ENCODE assay signal across 21 cellular contexts in genomic region chr9:134359493-134360179, GRCh38. TPM values are rescaled to one million over a fixed set of nuclear protein-coding genes. Genes with fewer than 3 reads are reported as not detected.
DNase-seq lines count a peak whose midpoint lies in the region; ATAC-seq and TF ChIP-seq lines count a peak whose summit lies in the region.
"Had no signal": no experiment of that assay in that cellular context is flagged by ENCODE, and none has a peak within 500 bp of the region (broad histone marks: within the 10 kb centered on the region; RNA-seq: fewer than 3 reads in every experiment).

No MANE protein-coding gene starts in this region.

- no peaks in the 10 kb centered on the region for H3K36me3 ChIP-seq in right lobe of liver
- H3K36me3 ChIP-seq in tibial nerve = no peaks in the 10 kb centered on the region
- H3K36me3 ChIP-seq: MG63, thyroid gland had no signal

- no peaks in the 10 kb centered on the region for H3K9me3 ChIP-seq in right lobe of liver
- H3K9me3 ChIP-seq in tibial nerve = no peaks in the 10 kb centered on the region
- H3K9me3 ChIP-seq: MG63, thyroid gland had no signal

- no peak overlapping the region for H3K4me3 Mint-ChIP-seq in WTC11
- H3K4me3 Mint-ChIP-seq: activated CD4-positive, alpha-beta T cell treated with anti-CD3 and anti-CD28 coated beads, Interleukin-2, amount 10 ng/mL, durations not matched to agents 7 days and 5 days; T-cell had no signal

- DNase-seq in HT-29 (ENCODE audit: low spot score) (peak; percentile 47), WTC11 (ENCODE audit: low spot score) (no peak), right lobe of liver (no peak), tibial nerve (ENCODE audit: low spot score in 2 of 2) (no peak), occipital lobe (lab: John Stamatoyannopoulos, UW) (no peak)
- DNase-seq: activated CD4-positive, alpha-beta T cell treated with anti-CD3 and anti-CD28 coated beads, Interleukin-2, amount 10 ng/mL, durations not matched to agents 7 days and 5 days; activated CD8-positive, alpha-beta memory T cell treated with anti-CD3 and anti-CD28 coated beads, Interleukin-2, amount 50 U/mL, for 48 hours; activated gamma-delta T cell; dermis blood vessel endothelial cell; IMR-90; mammary epithelial cell; MG63; NCI-H146; NCI-H526 treated with DMSO at 0.1 percent for 48 hours; SHP77 treated with DMSO at 0.1 percent for 48 hours; T-cell; thyroid gland had no signal

- H3K4me1 Mint-ChIP-seq in WTC11 = peaks cover 3% of the 10 kb centered on the region; the same call in 1 of the 2 replicates
- H3K4me1 Mint-ChIP-seq: activated CD4-positive, alpha-beta T cell treated with anti-CD3 and anti-CD28 coated beads, Interleukin-2, amount 10 ng/mL, durations not matched to agents 7 days and 5 days; T-cell had no signal

- no peak overlapping the region for H3K27ac Mint-ChIP-seq in WTC11
- H3K27ac Mint-ChIP-seq: activated CD4-positive, alpha-beta T cell treated with anti-CD3 and anti-CD28 coated beads, Interleukin-2, amount 10 ng/mL, durations not matched to agents 7 days and 5 days; T-cell had no signal

- H3K27me3 Mint-ChIP-seq in WTC11 (ENCODE audit: low read depth) = no peaks in the 10 kb centered on the region
- H3K27me3 Mint-ChIP-seq: activated CD4-positive, alpha-beta T cell treated with anti-CD3 and anti-CD28 coated beads, Interleukin-2, amount 10 ng/mL, durations not matched to agents 7 days and 5 days; T-cell had no signal

- CTCF ChIA-PET in WTC11 (lab: Charles Lee) = no interaction called here

- H3K27me3 ChIP-seq in right lobe of liver = no peaks in the 10 kb centered on the region
- no peaks in the 10 kb centered on the region for H3K27me3 ChIP-seq in tibial nerve
- H3K27me3 ChIP-seq: hepatocyte, MG63, thyroid gland had no signal

- no peak for TF ChIP-seq POLR2A in right lobe of liver (IDR thresholded peaks at IDR 0.05)
- TF ChIP-seq POLR2A in tibial nerve (IDR thresholded peaks at IDR 0.05) = no peak

- intact Hi-C loops in right lobe of liver (cut with DNase I) = no loop called here

- no peak for ATAC-seq in WTC11
- peak; percentile 6 to 25 (median 14) for ATAC-seq in right lobe of liver
- ATAC-seq in HG03280 (IDR thresholded peaks at IDR 0.05; ENCODE audit: unreplicated experiment) = no peak
- ATAC-seq in HG02885 (IDR thresholded peaks at IDR 0.05; ENCODE audit: poor library complexity, unreplicated experiment) = no peak
- ATAC-seq: sciatic nerve, T-cell had no signal

- 41% methylated on average over 5 of the region's 23 CpGs for WGBS in right lobe of liver (ENCODE audit: insufficient coverage, low coverage, low lambda C conversion rate, missing lambda C conversion rate)
- 83 to 87% methylated on average over 22 to 23 of the region's 23 CpGs for WGBS in tibial nerve, 2 donors

- no peak for TF ChIP-seq CTCF in WTC11 (IDR thresholded peaks at IDR 0.05)
- peak in 1 of 4 donors; percentile 8 for TF ChIP-seq CTCF in right lobe of liver (IDR thresholded peaks at IDR 0.05)
- TF ChIP-seq CTCF in tibial nerve (IDR thresholded peaks at IDR 0.05) = no peak

- H3K4me1 ChIP-seq in right lobe of liver = peaks cover 2 to 100% (median 63%) of the 10 kb centered on the region in 4 donors
- H3K4me1 ChIP-seq in tibial nerve = peaks cover 0 to 100% (median 66%) of the 10 kb centered on the region in 4 donors

- TF ChIP-seq EP300 in tibial nerve (IDR thresholded peaks at IDR 0.05) = no peak

- POLR2A ChIA-PET in WTC11 (lab: Charles Lee) = no interaction called here

- H3K36me3 Mint-ChIP-seq in WTC11 = no peaks in the 10 kb centered on the region
- H3K36me3 Mint-ChIP-seq: T-cell had no signal

- H3K4me3 ChIP-seq in right lobe of liver (no peak overlapping the region), tibial nerve (no peak overlapping the region)
- H3K4me3 ChIP-seq: hepatocyte, MG63, thyroid gland had no signal

- no peaks in the 10 kb centered on the region for H3K9me3 Mint-ChIP-seq in WTC11
- H3K9me3 Mint-ChIP-seq: activated CD4-positive, alpha-beta T cell treated with anti-CD3 and anti-CD28 coated beads, Interleukin-2, amount 10 ng/mL, durations not matched to agents 7 days and 5 days; T-cell had no signal

- H3K27ac ChIP-seq in right lobe of liver (peak overlapping the region; percentile 66 to 82 (median 67)), tibial nerve (peak overlapping the region in 3 of 4 donors; percentile 51 to 94 (median 69))

TF ChIP-seq in WTC11, 78 proteins besides CTCF, POLR2A, EP300 and RAD21:
- TF ChIP-seq ARID4B (CRISPR knock-in tag; IDR thresholded peaks at IDR 0.05; ENCODE audit: borderline replicate concordance) = no peak
- no peak for TF ChIP-seq STAT6 (CRISPR knock-in tag; conservative IDR thresholded peaks at IDR 0.05; ENCODE audit: low read depth)
- TF ChIP-seq OVOL2 (CRISPR knock-in tag; IDR thresholded peaks at IDR 0.05; ENCODE audit: borderline replicate concordance) = no peak
- no peak for TF ChIP-seq GRHL2 (CRISPR knock-in tag; IDR thresholded peaks at IDR 0.05; ENCODE audit: insufficient replicate concordance, severe bottlenecking)
- no peak for TF ChIP-seq NFYB (CRISPR knock-in tag; conservative IDR thresholded peaks at IDR 0.05; ENCODE audit: low read depth)
- no peak for TF ChIP-seq USF1 (CRISPR knock-in tag; IDR thresholded peaks at IDR 0.05)
- peak; percentile 9; the same call in 1 of the 2 replicates for TF ChIP-seq ZNF121 (CRISPR knock-in tag; IDR thresholded peaks at IDR 0.05)
- no peak for TF ChIP-seq TP53 (CRISPR knock-in tag; IDR thresholded peaks at IDR 0.05)

RNA-seq across cellular contexts. Expression of gene RXRA, which starts 33.4 kb away (rescaled TPM):
- total RNA-seq in HT-29 (2014; rRNA removed; shearing (Covaris generic)) = 63.4 and 74.4 TPM in 2 replicates
- total RNA-seq in WTC11 (2021) (24.9 to 27.5 TPM (median 25.0 TPM) in 3 replicates), right lobe of liver (100 to 1,000 TPM; 105 to 165 (median 131) TPM), tibial nerve (10 to 100 TPM; 53.5 to 61.5 (median 56.5) TPM), occipital lobe (6.6 TPM)

Comparison
In these comparisons a context has a peak if more than half of its experiments do, and no peak if none do; other contexts are left out.
1. ATAC-seq: peak in right lobe of liver (4 of 4); none in WTC11 (single experiment), HG03280 (single experiment) and HG02885 (single experiment).